ENCODE assay signal across 8 cellular contexts in genomic region chr2:61764035-61764800, GRCh38.
DNase-seq lines count a peak whose midpoint lies in the region; ATAC-seq and TF ChIP-seq lines count a peak whose summit lies in the region.

No MANE protein-coding gene starts in this region.

- TF ChIP-seq CTCF in Loucy (conservative IDR thresholded peaks at IDR 0.05; ENCODE audit: low read length), result no peak
- no peak for TF ChIP-seq CTCF in RWPE2 (IDR thresholded peaks at IDR 0.05; ENCODE audit: poor library complexity, severe bottlenecking)
- TF ChIP-seq CTCF in fibroblast of pulmonary artery (IDR thresholded peaks at IDR 0.05; ENCODE audit: low read length, missing control alignments), result no peak

- H3K9me3 Mint-ChIP-seq in natural killer cell treated with Interleukin-12 subunit alpha and Interleukin-12 subunit beta and Interleukin-15 and Interleukin-18, amount 100 ng/mL, for 72 hours, result no peaks in the 10 kb centered on the region

- peak overlapping the region; percentile 85 for H3K4me2 ChIP-seq in Loucy (ENCODE audit: low read depth, low read length, poor library complexity, severe bottlenecking)

- H3K9me3 ChIP-seq in Loucy (ENCODE audit: insufficient read depth, low read depth, low read length) (no peaks in the 10 kb centered on the region), RWPE2 (ENCODE audit: severe bottlenecking) (no peaks in the 10 kb centered on the region)

- H3K79me2 ChIP-seq in Loucy (ENCODE audit: insufficient read depth, low read length), result no peaks in the 10 kb centered on the region

- no peaks in the 10 kb centered on the region for H3K36me3 Mint-ChIP-seq in natural killer cell treated with Interleukin-12 subunit alpha and Interleukin-12 subunit beta and Interleukin-15 and Interleukin-18, amount 100 ng/mL, for 72 hours

- peak overlapping the region; percentile 67 for H3K9ac ChIP-seq in Loucy (ENCODE audit: low read depth, low read length, poor library complexity, severe bottlenecking)

- H3K4me3 Mint-ChIP-seq in natural killer cell treated with Interleukin-12 subunit alpha and Interleukin-12 subunit beta and Interleukin-15 and Interleukin-18, amount 100 ng/mL, for 72 hours, result peak overlapping the region; percentile 92

- H3F3A ChIP-seq in Loucy (ENCODE audit: low read depth), result no peaks in the 10 kb centered on the region

- H3K27ac ChIP-seq in RWPE2 (ENCODE audit: poor library complexity, severe bottlenecking), result peak overlapping the region; percentile 93

- peak; percentile 96 for ATAC-seq in RWPE2 (ENCODE audit: low read depth)
- peak; percentile 100 for ATAC-seq in natural killer cell treated with Interleukin-12 subunit alpha and Interleukin-12 subunit beta and Interleukin-15 and Interleukin-18, amount 100 ng/mL, for 72 hours

- peaks cover 9 to 12% of the 10 kb centered on the region in 2 donors for H3K4me1 Mint-ChIP-seq in natural killer cell treated with Interleukin-12 subunit alpha and Interleukin-12 subunit beta and Interleukin-15 and Interleukin-18, amount 100 ng/mL, for 72 hours (ENCODE audit: low read depth in 2 of 2)

- peak overlapping the region; percentile 100 for H2AFZ ChIP-seq in Loucy (ENCODE audit: low read length)

- H3K36me3 ChIP-seq in H7 (replicated peaks; ENCODE audit: control insufficient read depth, insufficient read depth, low read length) (no peaks in the 10 kb centered on the region), Loucy (ENCODE audit: insufficient read depth, low read length) (no peaks in the 10 kb centered on the region), RWPE2 (ENCODE audit: low read depth) (no peaks in the 10 kb centered on the region)

- H3K4me3 ChIP-seq in H7 (ENCODE audit: insufficient read depth, low read depth, low read length), result peak overlapping the region; percentile 68
- peak overlapping the region; percentile 85 for H3K4me3 ChIP-seq in Loucy (ENCODE audit: low read length, poor library complexity, severe bottlenecking)
- H3K4me3 ChIP-seq in RWPE2 (ENCODE audit: severe bottlenecking), result peak overlapping the region; percentile 48
- peak overlapping the region; percentile 86 for H3K4me3 ChIP-seq in fibroblast of pulmonary artery (replicated peaks; ENCODE audit: low read depth, low read length)

- peak overlapping the region; percentile 90 to 93 for H3K27ac Mint-ChIP-seq in natural killer cell treated with Interleukin-12 subunit alpha and Interleukin-12 subunit beta and Interleukin-15 and Interleukin-18, amount 100 ng/mL, for 72 hours

- no peaks in the 10 kb centered on the region for H3K27me3 ChIP-seq in H7 (ENCODE audit: control insufficient read depth, insufficient read depth, low read length)
- no peaks in the 10 kb centered on the region for H3K27me3 ChIP-seq in Loucy (ENCODE audit: insufficient read depth, low read length, poor library complexity, severe bottlenecking)
- H3K27me3 ChIP-seq in RWPE2 (ENCODE audit: insufficient read depth, poor library complexity, severe bottlenecking), result no peaks in the 10 kb centered on the region

- H3K4me1 ChIP-seq in Loucy (ENCODE audit: insufficient read depth, low read length, poor library complexity, severe bottlenecking) (no peaks in the 10 kb centered on the region), RWPE2 (ENCODE audit: insufficient read depth, poor library complexity, severe bottlenecking) (peaks cover 20% of the 10 kb centered on the region)

- peaks cover 0 to 6% of the 10 kb centered on the region in 2 donors for H3K27me3 Mint-ChIP-seq in natural killer cell treated with Interleukin-12 subunit alpha and Interleukin-12 subunit beta and Interleukin-15 and Interleukin-18, amount 100 ng/mL, for 72 hours

- H3K9me2 ChIP-seq in Loucy (replicated peaks; ENCODE audit: low read depth, low read length), result no peaks in the 10 kb centered on the region

- DNase-seq in ELR (ENCODE audit: low read depth) (peak; percentile 98), H7 (peak; percentile 95), RWPE2 (ENCODE audit: low spot score) (peak; percentile 97), fibroblast of pulmonary artery (ENCODE audit: low read depth) (peak; percentile 99)
- peak; percentile 91 for DNase-seq in activated effector memory CD4-positive, alpha-beta T cell treated with Interleukin-2 at 50 U/mL for 16 hours
- peak; percentile 98 for DNase-seq in natural killer cell treated with Interleukin-12 subunit alpha and Interleukin-12 subunit beta and Interleukin-15 and Interleukin-18, amount 100 ng/mL, for 72 hours (ENCODE audit: low spot score)
- DNase-seq in stimulated activated naive CD4-positive, alpha-beta T cell treated with Interleukin-2 at 50 U/mL for 16 hours (lab: John Stamatoyannopoulos, UW), result peak; percentile 96

- no peaks in the 10 kb centered on the region for H4K20me1 ChIP-seq in Loucy (ENCODE audit: insufficient read depth, low read length, poor library complexity, severe bottlenecking)

Comparison
In these comparisons a context has a peak if more than half of its experiments do, and no peak if none do; other contexts are left out.
1. Peak in every context shown above with its lines: DNase-seq, ATAC-seq, H3K4me3 ChIP-seq and H3K27ac ChIP-seq.